Comparison of ENCODE assay signal across 1 cellular context in the genomic region with DNA sequence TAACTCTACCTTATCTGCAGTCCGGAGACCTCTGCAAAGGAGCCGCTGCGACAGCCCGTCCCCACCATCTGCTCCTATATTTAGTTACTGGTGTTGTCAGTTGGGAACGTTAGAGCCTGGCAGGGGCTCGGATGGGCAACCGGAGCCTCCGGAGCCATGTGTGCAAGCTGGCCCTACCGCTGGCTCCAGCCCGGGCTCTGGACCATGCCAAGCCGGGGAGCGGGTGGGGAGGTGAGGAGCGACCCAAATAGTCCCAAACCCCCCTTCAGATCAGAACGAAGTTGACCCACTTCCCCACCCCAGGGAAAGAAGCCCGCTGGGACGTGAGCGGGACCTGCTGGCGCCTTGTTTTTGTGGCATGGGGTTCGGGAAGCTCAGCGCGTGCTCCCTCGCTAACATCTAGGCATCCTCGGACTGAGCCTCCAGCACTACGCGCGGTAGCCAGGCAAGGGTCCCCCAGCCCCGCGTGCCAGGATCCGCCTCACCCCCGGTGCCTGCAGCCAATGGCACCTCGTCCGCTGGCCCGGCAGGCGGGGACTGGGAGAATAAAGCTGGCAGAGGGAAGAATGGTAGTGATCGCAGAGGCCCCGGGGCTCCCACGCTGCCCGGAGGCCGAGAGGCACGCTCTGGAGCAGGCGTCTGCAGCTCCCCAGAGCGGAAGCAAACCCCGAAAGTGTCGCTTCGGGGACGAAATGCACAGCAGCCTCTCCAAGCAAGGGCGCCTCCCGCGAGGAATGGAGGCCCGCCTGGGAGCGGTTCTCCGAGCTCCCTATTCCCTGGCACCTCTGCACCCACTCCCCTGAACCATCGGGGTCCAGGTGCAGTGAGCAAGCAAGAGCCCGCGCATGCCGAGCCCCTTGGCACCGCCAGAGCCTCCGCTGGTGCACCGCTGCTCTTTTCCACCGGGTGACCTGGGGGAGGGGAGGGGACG.
TF ChIP-seq lines count a peak whose summit lies in the region.

No MANE protein-coding gene starts in this region.

TF ChIP-seq in WTC11, 78 proteins besides CTCF, POLR2A, EP300 and RAD21 (continued from another document and continues in another):
- TF ChIP-seq ZSCAN18 (CRISPR knock-in tag; IDR thresholded peaks at IDR 0.05) (no peak), JAZF1 (CRISPR knock-in tag; IDR thresholded peaks at IDR 0.05) (no peak), CBFB (CRISPR knock-in tag; IDR thresholded peaks at IDR 0.05; ENCODE audit: low read depth) (no peak), SP1 (CRISPR knock-in tag; conservative IDR thresholded peaks at IDR 0.05) (no peak), ATF2 (CRISPR knock-in tag; IDR thresholded peaks at IDR 0.05; ENCODE audit: borderline replicate concordance, low read depth) (no peak), TCF7 (CRISPR knock-in tag; IDR thresholded peaks at IDR 0.05; ENCODE audit: low read depth) (no peak), ZNF425 (CRISPR knock-in tag; conservative IDR thresholded peaks at IDR 0.05) (no peak), RORB (CRISPR knock-in tag; IDR thresholded peaks at IDR 0.05) (no peak), MYBL2 (CRISPR knock-in tag; IDR thresholded peaks at IDR 0.05) (0 out of 2 replicates have a peak, but pooled peaks have one; percentile 17), OVOL2 (CRISPR knock-in tag; IDR thresholded peaks at IDR 0.05; ENCODE audit: borderline replicate concordance) (no peak), USF2 (CRISPR knock-in tag; IDR thresholded peaks at IDR 0.05) (no peak), IRF1 (CRISPR knock-in tag; IDR thresholded peaks at IDR 0.05) (no peak), RELA (CRISPR knock-in tag; IDR thresholded peaks at IDR 0.05; ENCODE audit: borderline replicate concordance) (no peak), ELF4 (CRISPR knock-in tag; IDR thresholded peaks at IDR 0.05; ENCODE audit: low read depth) (no peak), E2F5 (CRISPR knock-in tag; IDR thresholded peaks at IDR 0.05) (no peak; the same call in 1 of the 2 replicates), KAT7 (CRISPR knock-in tag; IDR thresholded peaks at IDR 0.05; ENCODE audit: borderline replicate concordance) (no peak), SMAD4 (CRISPR knock-in tag; IDR thresholded peaks at IDR 0.05) (no peak), NR2C2 (CRISPR knock-in tag; IDR thresholded peaks at IDR 0.05) (no peak), AFF4 (CRISPR knock-in tag; IDR thresholded peaks at IDR 0.05; ENCODE audit: borderline replicate concordance) (no peak), CREB1 (CRISPR knock-in tag; IDR thresholded peaks at IDR 0.05) (no peak; the same call in 1 of the 2 replicates), ESRRA (CRISPR knock-in tag; IDR thresholded peaks at IDR 0.05; ENCODE audit: borderline replicate concordance) (no peak), ZNF532 (CRISPR knock-in tag; IDR thresholded peaks at IDR 0.05; ENCODE audit: borderline replicate concordance) (no peak), PRRX2 (CRISPR knock-in tag; IDR thresholded peaks at IDR 0.05) (no peak)
- TF ChIP-seq, protein P1, sequence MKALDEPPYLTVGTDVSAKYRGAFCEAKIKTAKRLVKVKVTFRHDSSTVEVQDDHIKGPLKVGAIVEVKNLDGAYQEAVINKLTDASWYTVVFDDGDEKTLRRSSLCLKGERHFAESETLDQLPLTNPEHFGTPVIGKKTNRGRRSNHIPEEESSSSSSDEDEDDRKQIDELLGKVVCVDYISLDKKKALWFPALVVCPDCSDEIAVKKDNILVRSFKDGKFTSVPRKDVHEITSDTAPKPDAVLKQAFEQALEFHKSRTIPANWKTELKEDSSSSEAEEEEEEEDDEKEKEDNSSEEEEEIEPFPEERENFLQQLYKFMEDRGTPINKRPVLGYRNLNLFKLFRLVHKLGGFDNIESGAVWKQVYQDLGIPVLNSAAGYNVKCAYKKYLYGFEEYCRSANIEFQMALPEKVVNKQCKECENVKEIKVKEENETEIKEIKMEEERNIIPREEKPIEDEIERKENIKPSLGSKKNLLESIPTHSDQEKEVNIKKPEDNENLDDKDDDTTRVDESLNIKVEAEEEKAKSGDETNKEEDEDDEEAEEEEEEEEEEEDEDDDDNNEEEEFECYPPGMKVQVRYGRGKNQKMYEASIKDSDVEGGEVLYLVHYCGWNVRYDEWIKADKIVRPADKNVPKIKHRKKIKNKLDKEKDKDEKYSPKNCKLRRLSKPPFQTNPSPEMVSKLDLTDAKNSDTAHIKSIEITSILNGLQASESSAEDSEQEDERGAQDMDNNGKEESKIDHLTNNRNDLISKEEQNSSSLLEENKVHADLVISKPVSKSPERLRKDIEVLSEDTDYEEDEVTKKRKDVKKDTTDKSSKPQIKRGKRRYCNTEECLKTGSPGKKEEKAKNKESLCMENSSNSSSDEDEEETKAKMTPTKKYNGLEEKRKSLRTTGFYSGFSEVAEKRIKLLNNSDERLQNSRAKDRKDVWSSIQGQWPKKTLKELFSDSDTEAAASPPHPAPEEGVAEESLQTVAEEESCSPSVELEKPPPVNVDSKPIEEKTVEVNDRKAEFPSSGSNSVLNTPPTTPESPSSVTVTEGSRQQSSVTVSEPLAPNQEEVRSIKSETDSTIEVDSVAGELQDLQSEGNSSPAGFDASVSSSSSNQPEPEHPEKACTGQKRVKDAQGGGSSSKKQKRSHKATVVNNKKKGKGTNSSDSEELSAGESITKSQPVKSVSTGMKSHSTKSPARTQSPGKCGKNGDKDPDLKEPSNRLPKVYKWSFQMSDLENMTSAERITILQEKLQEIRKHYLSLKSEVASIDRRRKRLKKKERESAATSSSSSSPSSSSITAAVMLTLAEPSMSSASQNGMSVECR (CRISPR knock-in tag; IDR thresholded peaks at IDR 0.05; ENCODE audit: borderline replicate concordance) = no peak
- TF ChIP-seq, protein P2, sequence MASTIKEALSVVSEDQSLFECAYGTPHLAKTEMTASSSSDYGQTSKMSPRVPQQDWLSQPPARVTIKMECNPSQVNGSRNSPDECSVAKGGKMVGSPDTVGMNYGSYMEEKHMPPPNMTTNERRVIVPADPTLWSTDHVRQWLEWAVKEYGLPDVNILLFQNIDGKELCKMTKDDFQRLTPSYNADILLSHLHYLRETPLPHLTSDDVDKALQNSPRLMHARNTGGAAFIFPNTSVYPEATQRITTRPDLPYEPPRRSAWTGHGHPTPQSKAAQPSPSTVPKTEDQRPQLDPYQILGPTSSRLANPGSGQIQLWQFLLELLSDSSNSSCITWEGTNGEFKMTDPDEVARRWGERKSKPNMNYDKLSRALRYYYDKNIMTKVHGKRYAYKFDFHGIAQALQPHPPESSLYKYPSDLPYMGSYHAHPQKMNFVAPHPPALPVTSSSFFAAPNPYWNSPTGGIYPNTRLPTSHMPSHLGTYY (CRISPR knock-in tag; IDR thresholded peaks at IDR 0.05) = no peak
